ENCODE assay signal across 1 cellular context in genomic region chrX:48831136-48831908, GRCh38.
TF ChIP-seq lines count a peak whose summit lies in the region.

No MANE protein-coding gene starts in this region.

TF ChIP-seq in H1, 55 proteins besides CTCF, POLR2A, EP300 and RAD21:
- TF ChIP-seq SUZ12 (IDR thresholded peaks at IDR 0.05; ENCODE audit: low read length) (peak; percentile 68; the same call in 1 of the 2 replicates), CBX8 (IDR thresholded peaks at IDR 0.05; ENCODE audit: borderline replicate concordance, low read depth, low read length) (no peak), KDM4A (IDR thresholded peaks at IDR 0.05; ENCODE audit: low read depth, low read length, severe bottlenecking) (peak; percentile 42), SRF (IDR thresholded peaks at IDR 0.05; ENCODE audit: low read depth, low read length) (no peak), EZH2 (IDR thresholded peaks at IDR 0.05; ENCODE audit: low read depth, low read length, severe bottlenecking) (peak; percentile 60), CHD1 (IDR thresholded peaks at IDR 0.05; ENCODE audit: low read depth, low read length) (no peak)
TF ChIP-seq in H1: peak in this region for 3.
